In the genomic region with DNA sequence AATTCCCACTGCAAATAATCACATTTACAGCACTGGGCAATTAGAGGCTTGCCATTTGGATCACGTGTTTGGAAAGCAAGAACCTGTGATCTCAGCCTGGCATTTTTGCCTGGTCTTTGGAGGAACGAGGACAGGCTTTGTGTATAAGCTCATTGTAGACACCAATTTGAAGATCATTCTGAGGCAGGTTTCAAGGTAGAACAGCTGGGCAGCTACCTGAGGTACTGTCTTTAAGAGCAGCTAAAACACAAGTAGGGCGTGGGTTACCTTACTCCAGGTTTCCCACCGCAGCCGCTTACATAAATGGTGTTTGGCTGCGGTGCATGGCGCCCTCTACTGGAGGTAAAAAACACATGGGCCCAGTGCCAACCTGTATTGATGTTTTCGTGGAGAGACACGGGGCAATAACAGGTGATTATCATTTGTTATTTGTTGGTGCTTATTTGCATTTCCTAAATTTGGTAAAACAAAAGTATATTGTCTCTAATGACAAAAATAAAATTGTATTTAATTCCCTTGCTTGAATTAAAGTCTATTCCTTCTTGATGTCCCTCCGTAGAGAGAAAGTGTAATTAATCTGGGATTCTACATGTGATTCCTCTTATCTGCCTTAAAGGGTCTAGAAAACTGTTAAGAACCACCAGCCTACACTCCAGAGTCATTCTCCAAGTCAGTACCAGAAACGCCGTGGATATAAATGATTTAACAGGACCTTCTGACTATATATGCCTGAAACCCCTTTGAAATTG, we compare ENCODE assay signal across 8 cellular contexts.
A peak's percentile ranks its signal among the peaks of the same experiment; 100 is the strongest.
DNase-seq lines count a peak whose midpoint lies in the region; ATAC-seq and TF ChIP-seq lines count a peak whose summit lies in the region.

No MANE protein-coding gene starts in this region.

- ATAC-seq in right cardiac atrium (peak; percentile 66 to 69), sciatic nerve (peak; percentile 82), HG02571 (IDR thresholded peaks at IDR 0.05; ENCODE audit: unreplicated experiment) (no peak), GM21360 (IDR thresholded peaks at IDR 0.05; ENCODE audit: unreplicated experiment) (no peak)

- intact Hi-C loops in right cardiac atrium (cut with DNase I) (loop anchor here in 1 of 4 donors (10.0 kb wide), 1 partner anchor 136 kb away; no protein-coding TSS in a partner anchor), sciatic nerve (cut with DNase I) (no loop called here)

- no peaks in the 10 kb centered on the region for H3K9me3 ChIP-seq in right cardiac atrium (ENCODE audit: control insufficient read depth, low read length)

- 24% methylated on average over 12 of the region's 12 CpGs for WGBS in right cardiac atrium

- peak; percentile 71 to 90 (median 84) for DNase-seq in NCI-H1417 (lab: John Stamatoyannopoulos, UW)
- DNase-seq in T-helper 1 cell, result peak; percentile 36 to 69 (median 53)
- DNase-seq in amniotic stem cell (lab: John Stamatoyannopoulos, UW), result peak; percentile 39
- peak; percentile 44 to 85 (median 75) for DNase-seq in right cardiac atrium
- peak; percentile 84 for DNase-seq in sciatic nerve (ENCODE audit: low spot score)

- no peaks in the 10 kb centered on the region for H3K27me3 ChIP-seq in right cardiac atrium (ENCODE audit: control insufficient read depth, insufficient read depth)

- no peak overlapping the region for H3K27ac ChIP-seq in right cardiac atrium (ENCODE audit: low read length)

- H3K4me3 ChIP-seq in GM12875 (ENCODE audit: low read depth, low read length) (no peak overlapping the region), right cardiac atrium (ENCODE audit: low read length) (no peak overlapping the region)

- H3K4me1 ChIP-seq in right cardiac atrium (ENCODE audit: control insufficient read depth, insufficient read depth, low read length), result no peaks in the 10 kb centered on the region

- peak; percentile 81 for TF ChIP-seq CTCF in GM12875 (IDR thresholded peaks at IDR 0.05; ENCODE audit: borderline replicate concordance, insufficient read depth, low read depth, low read length)

Comparison
In these comparisons a context has a peak if more than half of its experiments do, and no peak if none do; other contexts are left out.
1. ATAC-seq: peak in right cardiac atrium (2 of 2) and sciatic nerve (single experiment); none in HG02571 (single experiment) and GM21360 (single experiment).
2. Peak in every context shown above with its lines, with median percentiles within 50 percentile points of each other: DNase-seq.